9 cellular contexts compared by ENCODE assay signal in the genomic region with DNA sequence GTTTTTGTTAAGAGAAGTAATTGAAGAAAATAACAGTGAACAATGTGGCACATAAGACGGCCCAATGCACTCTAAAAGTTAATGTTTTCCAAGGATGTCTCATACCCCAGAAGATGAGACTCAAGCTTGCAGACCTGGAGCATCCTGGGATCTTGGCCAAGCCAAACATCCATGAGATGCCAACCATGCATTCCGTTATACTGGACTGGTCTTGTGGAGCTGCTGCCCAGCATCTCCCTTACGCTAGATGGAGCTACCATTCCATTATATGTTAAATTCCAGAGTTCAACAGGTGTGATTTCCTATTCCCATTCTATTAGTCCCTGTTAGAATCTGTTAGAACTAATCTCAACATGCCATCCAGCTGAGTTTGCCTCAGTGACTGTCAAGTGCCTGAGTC.
A peak's percentile ranks its signal among the peaks of the same experiment; 100 is the strongest.
DNase-seq lines count a peak whose midpoint lies in the region; ATAC-seq, FAIRE-seq and TF ChIP-seq lines count a peak whose summit lies in the region.
"Had no signal": no experiment of that assay in that cellular context is flagged by ENCODE, and none has a peak within 500 bp of the region (broad histone marks: within the 10 kb centered on the region; RNA-seq: fewer than 3 reads in every experiment).

No MANE protein-coding gene starts in this region.

- H2BK12ac ChIP-seq in H1 (ENCODE audit: low read depth, low read length): no peak overlapping the region

- no peaks in the 10 kb centered on the region for H4K20me1 ChIP-seq in H1 (replicated peaks in 1 of 2; ENCODE audit: control insufficient read depth in 1 of 2, insufficient read depth in 2 of 2, low read length in 2 of 2)

- H3K27ac ChIP-seq in H1 (ENCODE audit: low read depth, low read length): no peak overlapping the region
- H3K27ac ChIP-seq in prostate gland: no peak overlapping the region

- no peaks in the 10 kb centered on the region for H3K4me1 Mint-ChIP-seq in activated naive CD4-positive, alpha-beta T cell treated with anti-CD3 and anti-CD28 coated beads for 36 hours (ENCODE audit: low read depth)

- no peak overlapping the region for H3K9ac ChIP-seq in H1 (replicated peaks in 1 of 4; ENCODE audit: extremely low read depth in 1 of 4, low read depth in 3 of 4, low read length in 3 of 4)

- no peaks in the 10 kb centered on the region for H3K9me3 ChIP-seq in H1 (ENCODE audit: insufficient read depth in 2 of 2, low read depth in 1 of 2, low read length in 1 of 2)
- no peaks in the 10 kb centered on the region for H3K9me3 ChIP-seq in prostate gland

- peak; percentile 65 to 74 for TF ChIP-seq RAD21 in H1 (IDR thresholded peaks at IDR 0.05 in 1 of 2, conservative IDR thresholded peaks at IDR 0.05 in 1 of 2; ENCODE audit: low read depth in 2 of 2, low read length in 2 of 2)

- TF ChIP-seq CTCF in GM12875 (IDR thresholded peaks at IDR 0.05; ENCODE audit: borderline replicate concordance, insufficient read depth, low read depth, low read length): peak; percentile 39; the same call in 1 of the 2 replicates
- peak in 2 of 3 experiments; percentile 40 to 49; a peak in 2 of 4 replicates for TF ChIP-seq CTCF in H1 (IDR thresholded peaks at IDR 0.05; ENCODE audit: control extremely low read depth in 1 of 3, insufficient read depth in 1 of 3, low read depth in 1 of 3, low read length in 3 of 3)
- peak in 3 of 4 experiments; percentile 20 to 50 (median 33) for TF ChIP-seq CTCF in prostate gland (IDR thresholded peaks at IDR 0.05)

- H3K36me3 Mint-ChIP-seq in activated naive CD4-positive, alpha-beta T cell treated with anti-CD3 and anti-CD28 coated beads for 36 hours (ENCODE audit: low read depth): no peaks in the 10 kb centered on the region
- H3K36me3 Mint-ChIP-seq: memory B cell had no signal

- H3K18ac ChIP-seq in H1 (ENCODE audit: extremely low read depth, low read length): no peak overlapping the region

- intact Hi-C loops in prostate gland (cut with DNase I): loop anchor here (5.0 kb wide), 2 partner anchors 702 to 1927 kb away; no protein-coding TSS in a partner anchor
- intact Hi-C loops in activated naive CD4-positive, alpha-beta T cell treated with anti-CD3 and anti-CD28 coated beads for 36 hours (cut with micrococcal nuclease): no loop called here

- FAIRE-seq in H1 (lab: Jason Lieb, UNC): no peak

- no peak overlapping the region for H2BK120ac ChIP-seq in H1 (replicated peaks; ENCODE audit: low read depth, low read length)

- H2BK15ac ChIP-seq in H1 (ENCODE audit: low read length): no peak overlapping the region

- no peak overlapping the region for H2BK5ac ChIP-seq in H1 (ENCODE audit: low read depth, low read length)

- CTCF ChIA-PET in H1 (lab: Charles Lee; ENCODE audit: partially characterized antibody): interaction anchor here (0.6 to 2.1 kb wide), 14 partner anchors 9 to 704 kb away, joined by 3 to 10 read pairs (median 4); no protein-coding TSS in a partner anchor
- CTCF ChIA-PET in activated naive CD4-positive, alpha-beta T cell treated with anti-CD3 and anti-CD28 coated beads for 36 hours (lab: Charles Lee): interaction anchor here (0.6 kb wide), 1 partner anchor 789 kb away, joined by 4 read pairs; no protein-coding TSS in a partner anchor

- peak; percentile 80 for DNase-seq in NCI-H226
- no peak for DNase-seq in H1 (ENCODE audit: low read depth in 1 of 2, low spot score in 2 of 2)
- DNase-seq in prostate gland (ENCODE audit: low spot score): peak; percentile 39
- DNase-seq in activated naive CD4-positive, alpha-beta T cell treated with anti-CD3 and anti-CD28 coated beads for 36 hours: no peak
- DNase-seq in activated CD4-positive, alpha-beta T cell treated with anti-CD3 and anti-CD28 coated beads, Interleukin-2, amount 50 U/mL, for 1 hour: no peak

- no peak for ATAC-seq in GM18517 (IDR thresholded peaks at IDR 0.05; ENCODE audit: unreplicated experiment)
- ATAC-seq in GM19351 (IDR thresholded peaks at IDR 0.05; ENCODE audit: unreplicated experiment): no peak

- H3K27ac Mint-ChIP-seq in activated naive CD4-positive, alpha-beta T cell treated with anti-CD3 and anti-CD28 coated beads for 36 hours: no peak overlapping the region
- H3K27ac Mint-ChIP-seq: memory B cell had no signal

- no peak overlapping the region for H3K14ac ChIP-seq in H1 (ENCODE audit: insufficient read length)

- H3K4ac ChIP-seq in H1 (replicated peaks; ENCODE audit: insufficient read length, low read depth, low read length): no peak overlapping the region

- POLR2A ChIA-PET in H1 (lab: Charles Lee; ENCODE audit: partially characterized antibody): no interaction called here

- WGBS in H1 (ENCODE audit: extremely low coverage in 1 of 2, insufficient coverage in 1 of 2, insufficient read length in 1 of 2, insufficient replicate concordance in 2 of 2, low coverage in 1 of 2, low lambda C conversion rate in 2 of 2, missing lambda C conversion rate in 1 of 2), 2 experiments: 61% methylated on average over 3 of the region's 3 CpGs; no CpG with 5 or more reads in 1 of the 2 experiments
- 18% methylated on average over 3 of the region's 3 CpGs for WGBS in prostate gland

- no peaks in the 10 kb centered on the region for H3K36me3 ChIP-seq in H1 (ENCODE audit: control insufficient read depth in 2 of 4, insufficient read depth in 4 of 4, low read length in 3 of 4)
- H3K36me3 ChIP-seq in prostate gland: no peaks in the 10 kb centered on the region

- no peak overlapping the region for H4K8ac ChIP-seq in H1 (ENCODE audit: extremely low read depth, insufficient read depth, low read length)

- no peak for TF ChIP-seq POLR2A in H1 (IDR thresholded peaks at IDR 0.05; ENCODE audit: control extremely low read depth in 1 of 2, low read depth in 2 of 2, low read length in 2 of 2)
- no peak for TF ChIP-seq POLR2A in prostate gland (IDR thresholded peaks at IDR 0.05)

- H3K79me1 ChIP-seq in H1 (ENCODE audit: low read depth, low read length): no peaks in the 10 kb centered on the region

- H3K4me1 ChIP-seq in H1 (replicated peaks in 1 of 4; ENCODE audit: control insufficient read depth in 3 of 4, insufficient read depth in 4 of 4, low read length in 3 of 4): no peaks in the 10 kb centered on the region
- no peaks in the 10 kb centered on the region for H3K4me1 ChIP-seq in prostate gland (replicated peaks)

- TF ChIP-seq EP300 in H1 (IDR thresholded peaks at IDR 0.05; ENCODE audit: borderline replicate concordance in 1 of 2, low read depth in 2 of 2, low read length in 2 of 2): no peak

- H3K27me3 ChIP-seq in H1 (replicated peaks in 1 of 4; ENCODE audit: control insufficient read depth in 3 of 4, extremely low read depth in 1 of 4, insufficient read depth in 3 of 4, low read length in 3 of 4): no peaks in the 10 kb centered on the region
- H3K27me3 ChIP-seq in prostate gland (replicated peaks; ENCODE audit: insufficient read depth): peaks cover 3% of the 10 kb centered on the region

- H3K4me3 Mint-ChIP-seq in activated naive CD4-positive, alpha-beta T cell treated with anti-CD3 and anti-CD28 coated beads for 36 hours: no peak overlapping the region
- H3K4me3 Mint-ChIP-seq: memory B cell had no signal

- H3K9me3 Mint-ChIP-seq in activated naive CD4-positive, alpha-beta T cell treated with anti-CD3 and anti-CD28 coated beads for 36 hours: no peaks in the 10 kb centered on the region

- H3K27me3 Mint-ChIP-seq in activated naive CD4-positive, alpha-beta T cell treated with anti-CD3 and anti-CD28 coated beads for 36 hours (ENCODE audit: low read depth): no peaks in the 10 kb centered on the region
- H3K27me3 Mint-ChIP-seq: memory B cell had no signal

- H2AK5ac ChIP-seq in H1 (ENCODE audit: low read depth, low read length): no peak overlapping the region

- no peak overlapping the region for H3K23ac ChIP-seq in H1 (ENCODE audit: insufficient read length)

- H4K5ac ChIP-seq in H1 (ENCODE audit: insufficient read length, low read depth, low read length): no peak overlapping the region

- H3K4me3 ChIP-seq in GM12875 (ENCODE audit: low read depth, low read length) (no peak overlapping the region), H1 (ENCODE audit: extremely low read depth in 1 of 4, insufficient read depth in 2 of 4, low read depth in 3 of 4, low read length in 4 of 4) (no peak overlapping the region), prostate gland (no peak overlapping the region)

- H3K79me2 ChIP-seq in H1 (ENCODE audit: control insufficient read depth in 1 of 2, insufficient read depth in 2 of 2, low read length in 2 of 2): no peaks in the 10 kb centered on the region

- no peak overlapping the region for H3K4me2 ChIP-seq in H1 (ENCODE audit: insufficient read depth in 1 of 2, low read depth in 2 of 2, low read length in 2 of 2)

- no peak overlapping the region for H4K91ac ChIP-seq in H1 (replicated peaks; ENCODE audit: insufficient read length, low read length)

- no peak overlapping the region for H2BK20ac ChIP-seq in H1 (ENCODE audit: low read length)

- H3K23me2 ChIP-seq in H1 (ENCODE audit: low read depth, low read length): no peaks in the 10 kb centered on the region; the same call in 1 of the 2 replicates

- no peak overlapping the region for H3K56ac ChIP-seq in H1 (replicated peaks; ENCODE audit: insufficient read length, low read depth, low read length)

- H2AFZ ChIP-seq in H1 (ENCODE audit: low read length): no peak overlapping the region

TF ChIP-seq in H1, 55 proteins besides CTCF, POLR2A, EP300 and RAD21:
- TF ChIP-seq MAFK (IDR thresholded peaks at IDR 0.05; ENCODE audit: low read depth, low read length) (no peak), POU5F1 (IDR thresholded peaks at IDR 0.05; ENCODE audit: low read depth, low read length) (no peak)

Comparison
In these comparisons a context has a peak if more than half of its experiments do, and no peak if none do; other contexts are left out.
1. DNase-seq: peak in NCI-H226 (single experiment) and prostate gland (single experiment); none in H1 (0 of 2), activated naive CD4-positive, alpha-beta T cell treated with anti-CD3 and anti-CD28 coated beads for 36 hours (single experiment) and activated CD4-positive, alpha-beta T cell treated with anti-CD3 and anti-CD28 coated beads, Interleukin-2, amount 50 U/mL, for 1 hour (single experiment).
2. Peak in every context shown above with its lines, with median percentiles within 50 percentile points of each other: CTCF ChIP-seq.